ENCODE assay signal across 1 cellular context in genomic region chr20:62183426-62184142, GRCh38.
A peak's percentile ranks its signal among the peaks of the same experiment; 100 is the strongest.
TF ChIP-seq lines count a peak whose summit lies in the region.

No MANE protein-coding gene starts in this region.

TF ChIP-seq in HepG2, 621 proteins besides CTCF, POLR2A, EP300 and RAD21 (continued from another document and continues in another):
- TF ChIP-seq KIAA2018 (CRISPR knock-in tag; IDR thresholded peaks at IDR 0.05; ENCODE audit: borderline replicate concordance) (no peak), YEATS2 (CRISPR knock-in tag; IDR thresholded peaks at IDR 0.05; ENCODE audit: borderline replicate concordance) (no peak), IRF2 (CRISPR knock-in tag; IDR thresholded peaks at IDR 0.05) (no peak), IKZF4 (CRISPR knock-in tag; IDR thresholded peaks at IDR 0.05; ENCODE audit: borderline replicate concordance, low read depth, not compliant biosample characterization) (no peak), ZNF446 (CRISPR knock-in tag; IDR thresholded peaks at IDR 0.05) (no peak), ARID5B (CRISPR knock-in tag; IDR thresholded peaks at IDR 0.05) (no peak), ZNF713 (CRISPR knock-in tag; IDR thresholded peaks at IDR 0.05) (no peak), FOSL2 (CRISPR knock-in tag; IDR thresholded peaks at IDR 0.05) (no peak), ZFP36 (IDR thresholded peaks at IDR 0.05; ENCODE audit: borderline replicate concordance, low read depth, low read length, partially characterized antibody) (no peak), HMG20B (CRISPR knock-in tag; conservative IDR thresholded peaks at IDR 0.05) (no peak), ISL2 (CRISPR knock-in tag; IDR thresholded peaks at IDR 0.05) (no peak), ATF5 (CRISPR knock-in tag; IDR thresholded peaks at IDR 0.05; ENCODE audit: low read depth) (no peak), KDM5B (CRISPR knock-in tag; IDR thresholded peaks at IDR 0.05; ENCODE audit: borderline replicate concordance) (no peak), ZNF33B (CRISPR knock-in tag; IDR thresholded peaks at IDR 0.05) (no peak), MAFK (conservative IDR thresholded peaks at IDR 0.05 in 1 of 2, IDR thresholded peaks at IDR 0.05 in 1 of 2; ENCODE audit: low read length in 2 of 2) (peak; percentile 45 to 63; a peak in 3 of 4 replicates), ZNF207 (IDR thresholded peaks at IDR 0.05; ENCODE audit: borderline replicate concordance) (no peak), ZKSCAN1 (IDR thresholded peaks at IDR 0.05; ENCODE audit: low read length) (no peak), BRD4 (CRISPR knock-in tag; IDR thresholded peaks at IDR 0.05) (no peak), BCL6 (CRISPR knock-in tag; IDR thresholded peaks at IDR 0.05) (no peak), ZNF260 (CRISPR knock-in tag; IDR thresholded peaks at IDR 0.05; ENCODE audit: borderline replicate concordance, low read depth) (no peak), ATAD3A (CRISPR knock-in tag; IDR thresholded peaks at IDR 0.05) (no peak), PLSCR1 (CRISPR knock-in tag; IDR thresholded peaks at IDR 0.05; ENCODE audit: borderline replicate concordance) (no peak), ZMAT5 (CRISPR knock-in tag; IDR thresholded peaks at IDR 0.05; ENCODE audit: borderline replicate concordance, low read depth) (no peak), IRX3 (CRISPR knock-in tag; IDR thresholded peaks at IDR 0.05; ENCODE audit: borderline replicate concordance, low read depth) (0 out of 2 replicates have a peak, but pooled peaks have one; percentile 26), KDM4B (CRISPR knock-in tag; IDR thresholded peaks at IDR 0.05) (no peak), ZNF629 (CRISPR knock-in tag; conservative IDR thresholded peaks at IDR 0.05) (peak; percentile 29; the same call in 1 of the 2 replicates), HOXA3 (CRISPR knock-in tag; IDR thresholded peaks at IDR 0.05) (no peak)
- TF ChIP-seq, protein P1, sequence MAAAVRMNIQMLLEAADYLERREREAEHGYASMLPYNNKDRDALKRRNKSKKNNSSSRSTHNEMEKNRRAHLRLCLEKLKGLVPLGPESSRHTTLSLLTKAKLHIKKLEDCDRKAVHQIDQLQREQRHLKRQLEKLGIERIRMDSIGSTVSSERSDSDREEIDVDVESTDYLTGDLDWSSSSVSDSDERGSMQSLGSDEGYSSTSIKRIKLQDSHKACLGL (CRISPR knock-in tag; IDR thresholded peaks at IDR 0.05): no peak
- TF ChIP-seq, protein P2, sequence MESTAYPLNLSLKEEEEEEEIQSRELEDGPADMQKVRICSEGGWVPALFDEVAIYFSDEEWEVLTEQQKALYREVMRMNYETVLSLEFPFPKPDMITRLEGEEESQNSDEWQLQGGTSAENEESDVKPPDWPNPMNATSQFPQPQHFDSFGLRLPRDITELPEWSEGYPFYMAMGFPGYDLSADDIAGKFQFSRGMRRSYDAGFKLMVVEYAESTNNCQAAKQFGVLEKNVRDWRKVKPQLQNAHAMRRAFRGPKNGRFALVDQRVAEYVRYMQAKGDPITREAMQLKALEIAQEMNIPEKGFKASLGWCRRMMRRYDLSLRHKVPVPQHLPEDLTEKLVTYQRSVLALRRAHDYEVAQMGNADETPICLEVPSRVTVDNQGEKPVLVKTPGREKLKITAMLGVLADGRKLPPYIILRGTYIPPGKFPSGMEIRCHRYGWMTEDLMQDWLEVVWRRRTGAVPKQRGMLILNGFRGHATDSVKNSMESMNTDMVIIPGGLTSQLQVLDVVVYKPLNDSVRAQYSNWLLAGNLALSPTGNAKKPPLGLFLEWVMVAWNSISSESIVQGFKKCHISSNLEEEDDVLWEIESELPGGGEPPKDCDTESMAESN (CRISPR knock-in tag; conservative IDR thresholded peaks at IDR 0.05): no peak
- TF ChIP-seq, protein P3, sequence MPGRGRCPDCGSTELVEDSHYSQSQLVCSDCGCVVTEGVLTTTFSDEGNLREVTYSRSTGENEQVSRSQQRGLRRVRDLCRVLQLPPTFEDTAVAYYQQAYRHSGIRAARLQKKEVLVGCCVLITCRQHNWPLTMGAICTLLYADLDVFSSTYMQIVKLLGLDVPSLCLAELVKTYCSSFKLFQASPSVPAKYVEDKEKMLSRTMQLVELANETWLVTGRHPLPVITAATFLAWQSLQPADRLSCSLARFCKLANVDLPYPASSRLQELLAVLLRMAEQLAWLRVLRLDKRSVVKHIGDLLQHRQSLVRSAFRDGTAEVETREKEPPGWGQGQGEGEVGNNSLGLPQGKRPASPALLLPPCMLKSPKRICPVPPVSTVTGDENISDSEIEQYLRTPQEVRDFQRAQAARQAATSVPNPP (CRISPR knock-in tag; IDR thresholded peaks at IDR 0.05): no peak
- TF ChIP-seq, protein P4, sequence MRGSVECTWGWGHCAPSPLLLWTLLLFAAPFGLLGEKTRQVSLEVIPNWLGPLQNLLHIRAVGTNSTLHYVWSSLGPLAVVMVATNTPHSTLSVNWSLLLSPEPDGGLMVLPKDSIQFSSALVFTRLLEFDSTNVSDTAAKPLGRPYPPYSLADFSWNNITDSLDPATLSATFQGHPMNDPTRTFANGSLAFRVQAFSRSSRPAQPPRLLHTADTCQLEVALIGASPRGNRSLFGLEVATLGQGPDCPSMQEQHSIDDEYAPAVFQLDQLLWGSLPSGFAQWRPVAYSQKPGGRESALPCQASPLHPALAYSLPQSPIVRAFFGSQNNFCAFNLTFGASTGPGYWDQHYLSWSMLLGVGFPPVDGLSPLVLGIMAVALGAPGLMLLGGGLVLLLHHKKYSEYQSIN (CRISPR knock-in tag; IDR thresholded peaks at IDR 0.05; ENCODE audit: borderline replicate concordance): no peak
- TF ChIP-seq, protein P5, sequence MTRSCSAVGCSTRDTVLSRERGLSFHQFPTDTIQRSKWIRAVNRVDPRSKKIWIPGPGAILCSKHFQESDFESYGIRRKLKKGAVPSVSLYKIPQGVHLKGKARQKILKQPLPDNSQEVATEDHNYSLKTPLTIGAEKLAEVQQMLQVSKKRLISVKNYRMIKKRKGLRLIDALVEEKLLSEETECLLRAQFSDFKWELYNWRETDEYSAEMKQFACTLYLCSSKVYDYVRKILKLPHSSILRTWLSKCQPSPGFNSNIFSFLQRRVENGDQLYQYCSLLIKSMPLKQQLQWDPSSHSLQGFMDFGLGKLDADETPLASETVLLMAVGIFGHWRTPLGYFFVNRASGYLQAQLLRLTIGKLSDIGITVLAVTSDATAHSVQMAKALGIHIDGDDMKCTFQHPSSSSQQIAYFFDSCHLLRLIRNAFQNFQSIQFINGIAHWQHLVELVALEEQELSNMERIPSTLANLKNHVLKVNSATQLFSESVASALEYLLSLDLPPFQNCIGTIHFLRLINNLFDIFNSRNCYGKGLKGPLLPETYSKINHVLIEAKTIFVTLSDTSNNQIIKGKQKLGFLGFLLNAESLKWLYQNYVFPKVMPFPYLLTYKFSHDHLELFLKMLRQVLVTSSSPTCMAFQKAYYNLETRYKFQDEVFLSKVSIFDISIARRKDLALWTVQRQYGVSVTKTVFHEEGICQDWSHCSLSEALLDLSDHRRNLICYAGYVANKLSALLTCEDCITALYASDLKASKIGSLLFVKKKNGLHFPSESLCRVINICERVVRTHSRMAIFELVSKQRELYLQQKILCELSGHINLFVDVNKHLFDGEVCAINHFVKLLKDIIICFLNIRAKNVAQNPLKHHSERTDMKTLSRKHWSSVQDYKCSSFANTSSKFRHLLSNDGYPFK (CRISPR knock-in tag; IDR thresholded peaks at IDR 0.05; ENCODE audit: borderline replicate concordance): no peak
- TF ChIP-seq, protein P6, sequence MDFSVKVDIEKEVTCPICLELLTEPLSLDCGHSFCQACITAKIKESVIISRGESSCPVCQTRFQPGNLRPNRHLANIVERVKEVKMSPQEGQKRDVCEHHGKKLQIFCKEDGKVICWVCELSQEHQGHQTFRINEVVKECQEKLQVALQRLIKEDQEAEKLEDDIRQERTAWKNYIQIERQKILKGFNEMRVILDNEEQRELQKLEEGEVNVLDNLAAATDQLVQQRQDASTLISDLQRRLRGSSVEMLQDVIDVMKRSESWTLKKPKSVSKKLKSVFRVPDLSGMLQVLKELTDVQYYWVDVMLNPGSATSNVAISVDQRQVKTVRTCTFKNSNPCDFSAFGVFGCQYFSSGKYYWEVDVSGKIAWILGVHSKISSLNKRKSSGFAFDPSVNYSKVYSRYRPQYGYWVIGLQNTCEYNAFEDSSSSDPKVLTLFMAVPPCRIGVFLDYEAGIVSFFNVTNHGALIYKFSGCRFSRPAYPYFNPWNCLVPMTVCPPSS (IDR thresholded peaks at IDR 0.05): no peak
